In the genomic region with DNA sequence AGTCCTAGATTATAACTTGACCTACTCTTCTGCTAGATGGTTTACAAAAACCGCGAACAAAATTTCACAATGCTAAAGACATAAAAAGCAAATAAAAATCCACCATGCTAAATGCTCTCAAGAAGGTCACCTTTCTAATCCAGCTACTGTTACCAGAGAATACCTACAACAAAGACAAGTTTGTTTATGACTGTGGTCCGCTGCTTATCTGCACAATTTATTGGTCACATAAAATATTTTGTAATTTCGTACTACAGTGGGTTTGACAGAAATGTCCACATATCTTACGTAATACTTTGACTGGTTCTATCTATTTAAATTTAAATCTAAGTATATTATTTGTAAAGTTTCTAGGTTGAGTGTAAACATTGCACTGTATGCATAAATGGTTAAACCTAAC, we compare ENCODE assay signal across 12 cellular contexts.
"Had no signal": no experiment of that assay in that cellular context is flagged by ENCODE, and none has a peak within 500 bp of the region (broad histone marks: within the 10 kb centered on the region; RNA-seq: fewer than 3 reads in every experiment).

No MANE protein-coding gene starts in this region.

- DNase-seq: activated effector memory CD4-positive, alpha-beta T cell treated with Interleukin-2 at 50 U/mL for 16 hours; activated T-cell treated with anti-CD3 and anti-CD28 coated beads, Interleukin-2, amount 50 U/mL, for 24 hours; amygdala; cortex of kidney; effector CD8-positive, alpha-beta T cell; ovary; stimulated activated CD4-positive, alpha-beta T cell treated with anti-CD3 and anti-CD28 coated beads, Interleukin-15, amount 100 ng/mL, for 24 hours; stimulated activated CD4-positive, alpha-beta T cell treated with anti-CD3 and anti-CD28 coated beads, Interleukin-4, amount 100 ng/mL, for 24 hours; upper lobe of left lung had no signal

- H3K4me3 ChIP-seq: gastroesophageal sphincter, ovary, upper lobe of left lung had no signal

- H3K27me3 ChIP-seq: gastroesophageal sphincter, ovary, upper lobe of left lung had no signal

- H3K9me3 ChIP-seq: gastroesophageal sphincter, ovary, upper lobe of left lung had no signal

- H3K36me3 ChIP-seq: gastroesophageal sphincter, ovary, upper lobe of left lung had no signal

- H3K27ac ChIP-seq: epithelial cell of prostate, gastroesophageal sphincter, ovary, upper lobe of left lung had no signal

- ATAC-seq: activated CD4-positive, CD25-positive, alpha-beta regulatory T cell treated with anti-CD3 and anti-CD28 coated beads, Interleukin-2, amount 50 U/mL, for 24 hours; gastroesophageal sphincter had no signal
